16 cellular contexts compared by ENCODE assay signal in genomic region chr3:89260721-89261120, GRCh38.
"Had no signal": no experiment of that assay in that cellular context is flagged by ENCODE, and none has a peak within 500 bp of the region (broad histone marks: within the 10 kb centered on the region; RNA-seq: fewer than 3 reads in every experiment).

No MANE protein-coding gene starts in this region.

- H2AFZ ChIP-seq: hepatocyte had no signal

- H3K4me1 Mint-ChIP-seq: activated T-helper 17 cell treated with anti-CD3 and anti-CD28 coated beads, Interleukin-2, amount 50 U/mL, for 72 hours; stimulated activated effector memory CD8-positive, alpha-beta T cell treated with anti-CD3 and anti-CD28 coated beads, Interleukin-12 subunit alpha, Interleukin-12 subunit beta, amount 100 ng/mL, for 72 hours had no signal

- ATAC-seq: activated T-helper 17 cell treated with anti-CD3 and anti-CD28 coated beads, Interleukin-2, amount 50 U/mL, for 72 hours; pancreas; stimulated activated effector memory CD8-positive, alpha-beta T cell treated with anti-CD3 and anti-CD28 coated beads, Interleukin-12 subunit alpha, Interleukin-12 subunit beta, amount 100 ng/mL, for 72 hours had no signal

- H3K4me3 ChIP-seq: breast epithelium, hepatocyte, pancreas, thyroid gland had no signal

- H3K27ac Mint-ChIP-seq: activated T-helper 17 cell treated with anti-CD3 and anti-CD28 coated beads, Interleukin-2, amount 50 U/mL, for 72 hours; dendritic cell treated with granulocyte-macrophage colony-stimulating factor and Interleukin-4, amounts not matched to agents 40 ng/mL and 50 ng/mL, for 4 days; nephron progenitor cell; stimulated activated effector memory CD8-positive, alpha-beta T cell treated with anti-CD3 and anti-CD28 coated beads, Interleukin-12 subunit alpha, Interleukin-12 subunit beta, amount 100 ng/mL, for 72 hours had no signal

- H3K4me3 Mint-ChIP-seq: activated T-helper 17 cell treated with anti-CD3 and anti-CD28 coated beads, Interleukin-2, amount 50 U/mL, for 72 hours; dendritic cell treated with granulocyte-macrophage colony-stimulating factor and Interleukin-4, amounts not matched to agents 40 ng/mL and 50 ng/mL, for 4 days; nephron progenitor cell; stimulated activated effector memory CD8-positive, alpha-beta T cell treated with anti-CD3 and anti-CD28 coated beads, Interleukin-12 subunit alpha, Interleukin-12 subunit beta, amount 100 ng/mL, for 72 hours had no signal

- H3K27me3 ChIP-seq: breast epithelium, hepatocyte, pancreas, thyroid gland had no signal

- H3K36me3 Mint-ChIP-seq: stimulated activated effector memory CD8-positive, alpha-beta T cell treated with anti-CD3 and anti-CD28 coated beads, Interleukin-12 subunit alpha, Interleukin-12 subunit beta, amount 100 ng/mL, for 72 hours had no signal

- DNase-seq: activated CD4-positive, alpha-beta T cell treated with anti-CD3 and anti-CD28 coated beads for 1 hour; activated CD4-positive, alpha-beta T cell treated with anti-CD3 and anti-CD28 coated beads, Interleukin-2, amount 50 U/mL, for 48 hours; activated naive CD4-positive, alpha-beta T cell treated with Interleukin-2 at 50 U/mL for 16 hours; aorta; cerebellar nuclear complex; erythroblast; kidney; nephron progenitor cell; pancreas; T-helper 1 cell; thyroid gland had no signal

- H3K9me3 ChIP-seq: breast epithelium, pancreas, thyroid gland had no signal

- H3K4me1 ChIP-seq: breast epithelium, pancreas, thyroid gland had no signal

- H3K27me3 Mint-ChIP-seq: activated T-helper 17 cell treated with anti-CD3 and anti-CD28 coated beads, Interleukin-2, amount 50 U/mL, for 72 hours; dendritic cell treated with granulocyte-macrophage colony-stimulating factor and Interleukin-4, amounts not matched to agents 40 ng/mL and 50 ng/mL, for 4 days had no signal

- H3K36me3 ChIP-seq: breast epithelium, pancreas, thyroid gland had no signal

- H3K79me2 ChIP-seq: hepatocyte had no signal

- H3K4me2 ChIP-seq: hepatocyte had no signal

- H3K27ac ChIP-seq: breast epithelium, hepatocyte, pancreas, thyroid gland had no signal
